In genomic region chr6:111625511-111626331, GRCh38 we compare ENCODE assay signal across 8 cellular contexts. TPM values are rescaled to one million over a fixed set of nuclear protein-coding genes. Genes with fewer than 3 reads are reported as not detected.
DNase-seq lines count a peak whose midpoint lies in the region; ATAC-seq lines count a peak whose summit lies in the region.

No MANE protein-coding gene starts in this region.

- WGBS in esophagus, 2 donors: 27 to 43% methylated on average over 17 of the region's 17 CpGs

- H3K27me3 ChIP-seq in esophagus (ENCODE audit: control insufficient read depth in 1 of 2, insufficient read depth in 2 of 2, low read length in 2 of 2): no peaks in the 10 kb centered on the region

- peaks cover 0 to 3% of the 10 kb centered on the region in 2 donors for H3K9me3 ChIP-seq in esophagus (ENCODE audit: control insufficient read depth in 2 of 2, insufficient read depth in 1 of 2, low read depth in 1 of 2, low read length in 1 of 2)

- ATAC-seq in GM21529 (IDR thresholded peaks at IDR 0.05; ENCODE audit: unreplicated experiment) (no peak), HG03139 (IDR thresholded peaks at IDR 0.05; ENCODE audit: unreplicated experiment) (no peak), GM21717 (IDR thresholded peaks at IDR 0.05; ENCODE audit: unreplicated experiment) (no peak)

- no peaks in the 10 kb centered on the region for H3K36me3 ChIP-seq in esophagus (ENCODE audit: control insufficient read depth in 2 of 2, insufficient read depth in 2 of 2, low read length in 1 of 2)

- DNase-seq in Ammon's horn (ENCODE audit: low spot score): peak; percentile 66
- DNase-seq in NCI-H2171 treated with DMSO at 0.1 percent for 48 hours (lab: John Stamatoyannopoulos, UW): peak; percentile 92
- DNase-seq in nucleus accumbens (lab: John Stamatoyannopoulos, UW): peak in 44 of 56 donors; percentile 12 to 75 (median 48)
- no peak for DNase-seq in activated CD4-positive, alpha-beta T cell treated with anti-CD3 and anti-CD28 coated beads, Interleukin-2, amount 50 U/mL, for 1 hour

- peak overlapping the region; percentile 52 to 62 for H3K27ac ChIP-seq in esophagus (ENCODE audit: low read depth in 2 of 2, low read length in 1 of 2)

- peaks cover 0 to 8% of the 10 kb centered on the region in 2 donors for H3K4me1 ChIP-seq in esophagus (ENCODE audit: control insufficient read depth in 2 of 2, insufficient read depth in 2 of 2, low read length in 1 of 2)

- peak overlapping the region in 1 of 2 donors; percentile 26 for H3K4me3 ChIP-seq in esophagus (ENCODE audit: low read depth in 1 of 2, low read length in 2 of 2)

RNA-seq across cellular contexts. Expression of gene TRAF3IP2, which starts 20.0 kb away (rescaled TPM):
- 10 to 100 TPM; 34.9 to 36.6 TPM for polyA plus RNA-seq in esophagus
